ENCODE assay signal across 20 cellular contexts in genomic region chr3:112585782-112586181, GRCh38.
"Had no signal": no experiment of that assay in that cellular context is flagged by ENCODE, and none has a peak within 500 bp of the region (broad histone marks: within the 10 kb centered on the region; RNA-seq: fewer than 3 reads in every experiment).

No MANE protein-coding gene starts in this region.

- H3K27ac Mint-ChIP-seq: activated naive CD4-positive, alpha-beta T cell treated with anti-CD3 and anti-CD28 coated beads, Interleukin-2, amount 50 U/mL, for 24 hours; stimulated activated naive CD8-positive, alpha-beta T cell treated with anti-CD3 and anti-CD28 coated beads, Interleukin-15, Interleukin-2, amounts not matched to agents 100 ng/mL and 50 ng/mL, for 24 hours had no signal

- H3K4me3 Mint-ChIP-seq: activated naive CD4-positive, alpha-beta T cell treated with anti-CD3 and anti-CD28 coated beads, Interleukin-2, amount 50 U/mL, for 24 hours; neural progenitor cell; stimulated activated naive CD8-positive, alpha-beta T cell treated with anti-CD3 and anti-CD28 coated beads, Interleukin-15, Interleukin-2, amounts not matched to agents 100 ng/mL and 50 ng/mL, for 24 hours had no signal

- DNase-seq: activated CD4-positive, alpha-beta T cell treated with anti-CD3 and anti-CD28 coated beads for 1 hour; activated CD8-positive, alpha-beta memory T cell treated with anti-CD3 and anti-CD28 coated beads for 24 hours; activated CD8-positive, alpha-beta memory T cell treated with anti-CD3 and anti-CD28 coated beads, Interleukin-2, amount 50 U/mL, for 48 hours; activated effector memory CD4-positive, alpha-beta T cell treated with anti-CD3 and anti-CD28 coated beads, Interleukin-2, amount 50 U/mL, for 16 hours; activated T-cell treated with anti-CD3 and anti-CD28 coated beads, Interleukin-2, amount 50 U/mL, for 48 hours; adrenal gland; gastrocnemius medialis; head of caudate nucleus; midbrain; T-helper 1 cell; T1000; transverse colon had no signal

- H3K9me3 ChIP-seq: adrenal gland, gastrocnemius medialis, prostate gland, right atrium auricular region, suprapubic skin, transverse colon, vagina had no signal

- H3K27me3 Mint-ChIP-seq: activated naive CD4-positive, alpha-beta T cell treated with anti-CD3 and anti-CD28 coated beads, Interleukin-2, amount 50 U/mL, for 24 hours; stimulated activated naive CD8-positive, alpha-beta T cell treated with anti-CD3 and anti-CD28 coated beads, Interleukin-15, Interleukin-2, amounts not matched to agents 100 ng/mL and 50 ng/mL, for 24 hours had no signal

- H3K9me3 Mint-ChIP-seq: activated naive CD4-positive, alpha-beta T cell treated with anti-CD3 and anti-CD28 coated beads, Interleukin-2, amount 50 U/mL, for 24 hours; neural progenitor cell; stimulated activated naive CD8-positive, alpha-beta T cell treated with anti-CD3 and anti-CD28 coated beads, Interleukin-15, Interleukin-2, amounts not matched to agents 100 ng/mL and 50 ng/mL, for 24 hours had no signal

- H3K4me1 ChIP-seq: adrenal gland, gastrocnemius medialis, neural progenitor cell, prostate gland, transverse colon, vagina had no signal

- H3K4me3 ChIP-seq: adrenal gland, gastrocnemius medialis, neural progenitor cell, prostate gland, right atrium auricular region, suprapubic skin, transverse colon, vagina had no signal

- H3K4me1 Mint-ChIP-seq: neural progenitor cell had no signal

- ATAC-seq: gastrocnemius medialis had no signal

- H3K27ac ChIP-seq: adrenal gland, epithelial cell of prostate, gastrocnemius medialis, neural progenitor cell, prostate gland, right atrium auricular region, suprapubic skin, transverse colon, vagina had no signal

- H3K27me3 ChIP-seq: adrenal gland, gastrocnemius medialis, neural progenitor cell, right atrium auricular region, suprapubic skin, transverse colon, vagina had no signal
